1 cellular context compared by ENCODE assay signal in the genomic region with DNA sequence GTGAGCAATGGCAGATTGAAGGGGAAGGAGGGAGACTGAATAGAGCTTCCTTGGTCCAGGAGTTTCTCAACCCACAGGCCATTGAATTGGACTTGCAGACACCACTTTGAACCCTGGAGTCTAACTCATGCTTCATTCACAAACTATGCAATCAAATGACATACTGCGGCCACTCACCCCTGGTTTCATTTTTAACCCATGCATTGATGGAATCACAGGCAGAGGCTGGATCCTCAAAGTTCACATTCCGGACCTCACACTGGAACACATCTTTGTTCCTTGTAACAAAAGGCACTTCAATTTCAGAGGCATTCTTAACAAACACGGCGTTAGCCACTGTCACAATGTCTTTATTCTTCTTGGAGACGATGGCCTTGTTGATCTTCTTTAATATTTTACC.
TF ChIP-seq lines count a peak whose summit lies in the region.

No MANE protein-coding gene starts in this region.

TF ChIP-seq in HepG2, 621 proteins besides CTCF, POLR2A, EP300 and RAD21 (continues in another document):
- TF ChIP-seq SRF (IDR thresholded peaks at IDR 0.05; ENCODE audit: low read depth, low read length) (no peak), ELF3 (CRISPR knock-in tag; IDR thresholded peaks at IDR 0.05) (peak; percentile 57), BCL6 (CRISPR knock-in tag; IDR thresholded peaks at IDR 0.05) (peak; percentile 51), ZNF253 (CRISPR knock-in tag; IDR thresholded peaks at IDR 0.05; ENCODE audit: borderline replicate concordance) (no peak), ZSCAN21 (CRISPR knock-in tag; IDR thresholded peaks at IDR 0.05; ENCODE audit: borderline replicate concordance) (no peak), NR2F1 (CRISPR knock-in tag; IDR thresholded peaks at IDR 0.05) (0 out of 4 replicates have a peak, but pooled peaks of 1 of the 2 experiments have one; percentile 31), TBX3 (IDR thresholded peaks at IDR 0.05; ENCODE audit: borderline replicate concordance) (peak; percentile 52; the same call in 1 of the 2 replicates), GATAD2A (CRISPR knock-in tag; IDR thresholded peaks at IDR 0.05) (peak; percentile 74), ZNF292 (CRISPR knock-in tag; IDR thresholded peaks at IDR 0.05; ENCODE audit: borderline replicate concordance, low read depth) (0 out of 2 replicates have a peak, but pooled peaks have one; percentile 23), ASH2L (IDR thresholded peaks at IDR 0.05; ENCODE audit: insufficient read length, low read depth, low read length) (peak; percentile 51), SRSF1 (optimal IDR thresholded peaks at IDR 0.05; ENCODE audit: low read depth, low read length) (no peak), HDAC1 (CRISPR knock-in tag; IDR thresholded peaks at IDR 0.05) (0 out of 2 replicates have a peak, but pooled peaks have one; percentile 39), KMT2A (CRISPR knock-in tag; IDR thresholded peaks at IDR 0.05) (no peak), ZFP41 (CRISPR knock-in tag; IDR thresholded peaks at IDR 0.05; ENCODE audit: borderline replicate concordance) (no peak), ZNF331 (CRISPR knock-in tag; IDR thresholded peaks at IDR 0.05) (peak; percentile 48; the same call in 1 of the 2 replicates), CEBPB (IDR thresholded peaks at IDR 0.05; ENCODE audit: borderline replicate concordance, low read depth, low read length) (peak; percentile 65; the same call in 1 of the 2 replicates), ZSCAN25 (CRISPR knock-in tag; IDR thresholded peaks at IDR 0.05) (no peak), NFKBIZ (CRISPR knock-in tag; IDR thresholded peaks at IDR 0.05) (0 out of 2 replicates have a peak, but pooled peaks have one; percentile 43), FOXA1 (IDR thresholded peaks at IDR 0.05) (no peak), FOXA1 (CRISPR knock-in tag; IDR thresholded peaks at IDR 0.05) (peak; percentile 27), ZNF205 (CRISPR knock-in tag; IDR thresholded peaks at IDR 0.05) (peak; percentile 39; the same call in 1 of the 2 replicates), SAP130 (CRISPR knock-in tag; IDR thresholded peaks at IDR 0.05; ENCODE audit: low read depth) (peak; percentile 53), RXRA (CRISPR knock-in tag; IDR thresholded peaks at IDR 0.05) (peak; percentile 47; the same call in 1 of the 2 replicates), SRSF9 (IDR thresholded peaks at IDR 0.05; ENCODE audit: borderline replicate concordance, insufficient read depth, low read depth, low read length, poor library complexity, severe bottlenecking) (no peak), CENPX (CRISPR knock-in tag; IDR thresholded peaks at IDR 0.05) (no peak), TCF7 (IDR thresholded peaks at IDR 0.05; ENCODE audit: low read depth) (peak; percentile 30; the same call in 1 of the 2 replicates), TEAD3 (CRISPR knock-in tag; optimal IDR thresholded peaks at IDR 0.05; ENCODE audit: borderline replicate concordance) (peak; percentile 93), PCBP2 (optimal IDR thresholded peaks at IDR 0.05; ENCODE audit: low read depth, low read length, poor library complexity, severe bottlenecking) (no peak), SALL1 (CRISPR knock-in tag; IDR thresholded peaks at IDR 0.05) (0 out of 2 replicates have a peak, but pooled peaks have one; percentile 29)
- TF ChIP-seq, protein P1, sequence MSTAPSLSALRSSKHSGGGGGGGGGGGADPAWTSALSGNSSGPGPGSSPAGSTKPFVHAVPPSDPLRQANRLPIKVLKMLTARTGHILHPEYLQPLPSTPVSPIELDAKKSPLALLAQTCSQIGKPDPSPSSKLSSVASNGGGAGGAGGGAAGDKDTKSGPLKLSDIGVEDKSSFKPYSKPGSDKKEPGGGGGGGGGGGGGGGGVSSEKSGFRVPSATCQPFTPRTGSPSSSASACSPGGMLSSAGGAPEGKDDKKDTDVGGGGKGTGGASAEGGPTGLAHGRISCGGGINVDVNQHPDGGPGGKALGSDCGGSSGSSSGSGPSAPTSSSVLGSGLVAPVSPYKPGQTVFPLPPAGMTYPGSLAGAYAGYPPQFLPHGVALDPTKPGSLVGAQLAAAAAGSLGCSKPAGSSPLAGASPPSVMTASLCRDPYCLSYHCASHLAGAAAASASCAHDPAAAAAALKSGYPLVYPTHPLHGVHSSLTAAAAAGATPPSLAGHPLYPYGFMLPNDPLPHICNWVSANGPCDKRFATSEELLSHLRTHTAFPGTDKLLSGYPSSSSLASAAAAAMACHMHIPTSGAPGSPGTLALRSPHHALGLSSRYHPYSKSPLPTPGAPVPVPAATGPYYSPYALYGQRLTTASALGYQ (CRISPR knock-in tag; IDR thresholded peaks at IDR 0.05) = no peak
- TF ChIP-seq, protein P2, sequence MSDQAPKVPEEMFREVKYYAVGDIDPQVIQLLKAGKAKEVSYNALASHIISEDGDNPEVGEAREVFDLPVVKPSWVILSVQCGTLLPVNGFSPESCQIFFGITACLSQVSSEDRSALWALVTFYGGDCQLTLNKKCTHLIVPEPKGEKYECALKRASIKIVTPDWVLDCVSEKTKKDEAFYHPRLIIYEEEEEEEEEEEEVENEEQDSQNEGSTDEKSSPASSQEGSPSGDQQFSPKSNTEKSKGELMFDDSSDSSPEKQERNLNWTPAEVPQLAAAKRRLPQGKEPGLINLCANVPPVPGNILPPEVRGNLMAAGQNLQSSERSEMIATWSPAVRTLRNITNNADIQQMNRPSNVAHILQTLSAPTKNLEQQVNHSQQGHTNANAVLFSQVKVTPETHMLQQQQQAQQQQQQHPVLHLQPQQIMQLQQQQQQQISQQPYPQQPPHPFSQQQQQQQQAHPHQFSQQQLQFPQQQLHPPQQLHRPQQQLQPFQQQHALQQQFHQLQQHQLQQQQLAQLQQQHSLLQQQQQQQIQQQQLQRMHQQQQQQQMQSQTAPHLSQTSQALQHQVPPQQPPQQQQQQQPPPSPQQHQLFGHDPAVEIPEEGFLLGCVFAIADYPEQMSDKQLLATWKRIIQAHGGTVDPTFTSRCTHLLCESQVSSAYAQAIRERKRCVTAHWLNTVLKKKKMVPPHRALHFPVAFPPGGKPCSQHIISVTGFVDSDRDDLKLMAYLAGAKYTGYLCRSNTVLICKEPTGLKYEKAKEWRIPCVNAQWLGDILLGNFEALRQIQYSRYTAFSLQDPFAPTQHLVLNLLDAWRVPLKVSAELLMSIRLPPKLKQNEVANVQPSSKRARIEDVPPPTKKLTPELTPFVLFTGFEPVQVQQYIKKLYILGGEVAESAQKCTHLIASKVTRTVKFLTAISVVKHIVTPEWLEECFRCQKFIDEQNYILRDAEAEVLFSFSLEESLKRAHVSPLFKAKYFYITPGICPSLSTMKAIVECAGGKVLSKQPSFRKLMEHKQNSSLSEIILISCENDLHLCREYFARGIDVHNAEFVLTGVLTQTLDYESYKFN (CRISPR knock-in tag; conservative IDR thresholded peaks at IDR 0.05) = peak; percentile 54
- TF ChIP-seq, protein P3, sequence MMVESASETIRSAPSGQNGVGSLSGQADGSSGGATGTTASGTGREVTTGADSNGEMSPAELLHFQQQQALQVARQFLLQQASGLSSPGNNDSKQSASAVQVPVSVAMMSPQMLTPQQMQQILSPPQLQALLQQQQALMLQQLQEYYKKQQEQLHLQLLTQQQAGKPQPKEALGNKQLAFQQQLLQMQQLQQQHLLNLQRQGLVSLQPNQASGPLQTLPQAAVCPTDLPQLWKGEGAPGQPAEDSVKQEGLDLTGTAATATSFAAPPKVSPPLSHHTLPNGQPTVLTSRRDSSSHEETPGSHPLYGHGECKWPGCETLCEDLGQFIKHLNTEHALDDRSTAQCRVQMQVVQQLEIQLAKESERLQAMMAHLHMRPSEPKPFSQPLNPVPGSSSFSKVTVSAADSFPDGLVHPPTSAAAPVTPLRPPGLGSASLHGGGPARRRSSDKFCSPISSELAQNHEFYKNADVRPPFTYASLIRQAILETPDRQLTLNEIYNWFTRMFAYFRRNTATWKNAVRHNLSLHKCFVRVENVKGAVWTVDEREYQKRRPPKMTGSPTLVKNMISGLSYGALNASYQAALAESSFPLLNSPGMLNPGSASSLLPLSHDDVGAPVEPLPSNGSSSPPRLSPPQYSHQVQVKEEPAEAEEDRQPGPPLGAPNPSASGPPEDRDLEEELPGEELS (CRISPR knock-in tag; IDR thresholded peaks at IDR 0.05) = peak; percentile 51; the same call in 1 of the 2 replicates
- TF ChIP-seq, protein P4, sequence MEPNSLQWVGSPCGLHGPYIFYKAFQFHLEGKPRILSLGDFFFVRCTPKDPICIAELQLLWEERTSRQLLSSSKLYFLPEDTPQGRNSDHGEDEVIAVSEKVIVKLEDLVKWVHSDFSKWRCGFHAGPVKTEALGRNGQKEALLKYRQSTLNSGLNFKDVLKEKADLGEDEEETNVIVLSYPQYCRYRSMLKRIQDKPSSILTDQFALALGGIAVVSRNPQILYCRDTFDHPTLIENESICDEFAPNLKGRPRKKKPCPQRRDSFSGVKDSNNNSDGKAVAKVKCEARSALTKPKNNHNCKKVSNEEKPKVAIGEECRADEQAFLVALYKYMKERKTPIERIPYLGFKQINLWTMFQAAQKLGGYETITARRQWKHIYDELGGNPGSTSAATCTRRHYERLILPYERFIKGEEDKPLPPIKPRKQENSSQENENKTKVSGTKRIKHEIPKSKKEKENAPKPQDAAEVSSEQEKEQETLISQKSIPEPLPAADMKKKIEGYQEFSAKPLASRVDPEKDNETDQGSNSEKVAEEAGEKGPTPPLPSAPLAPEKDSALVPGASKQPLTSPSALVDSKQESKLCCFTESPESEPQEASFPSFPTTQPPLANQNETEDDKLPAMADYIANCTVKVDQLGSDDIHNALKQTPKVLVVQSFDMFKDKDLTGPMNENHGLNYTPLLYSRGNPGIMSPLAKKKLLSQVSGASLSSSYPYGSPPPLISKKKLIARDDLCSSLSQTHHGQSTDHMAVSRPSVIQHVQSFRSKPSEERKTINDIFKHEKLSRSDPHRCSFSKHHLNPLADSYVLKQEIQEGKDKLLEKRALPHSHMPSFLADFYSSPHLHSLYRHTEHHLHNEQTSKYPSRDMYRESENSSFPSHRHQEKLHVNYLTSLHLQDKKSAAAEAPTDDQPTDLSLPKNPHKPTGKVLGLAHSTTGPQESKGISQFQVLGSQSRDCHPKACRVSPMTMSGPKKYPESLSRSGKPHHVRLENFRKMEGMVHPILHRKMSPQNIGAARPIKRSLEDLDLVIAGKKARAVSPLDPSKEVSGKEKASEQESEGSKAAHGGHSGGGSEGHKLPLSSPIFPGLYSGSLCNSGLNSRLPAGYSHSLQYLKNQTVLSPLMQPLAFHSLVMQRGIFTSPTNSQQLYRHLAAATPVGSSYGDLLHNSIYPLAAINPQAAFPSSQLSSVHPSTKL (CRISPR knock-in tag; IDR thresholded peaks at IDR 0.05) = peak; percentile 75
- TF ChIP-seq, protein P5, sequence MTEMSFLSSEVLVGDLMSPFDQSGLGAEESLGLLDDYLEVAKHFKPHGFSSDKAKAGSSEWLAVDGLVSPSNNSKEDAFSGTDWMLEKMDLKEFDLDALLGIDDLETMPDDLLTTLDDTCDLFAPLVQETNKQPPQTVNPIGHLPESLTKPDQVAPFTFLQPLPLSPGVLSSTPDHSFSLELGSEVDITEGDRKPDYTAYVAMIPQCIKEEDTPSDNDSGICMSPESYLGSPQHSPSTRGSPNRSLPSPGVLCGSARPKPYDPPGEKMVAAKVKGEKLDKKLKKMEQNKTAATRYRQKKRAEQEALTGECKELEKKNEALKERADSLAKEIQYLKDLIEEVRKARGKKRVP (CRISPR knock-in tag; IDR thresholded peaks at IDR 0.05) = 0 out of 4 replicates have a peak, but pooled peaks of 1 of the 2 experiments have one; percentile 45
- TF ChIP-seq, protein P6, sequence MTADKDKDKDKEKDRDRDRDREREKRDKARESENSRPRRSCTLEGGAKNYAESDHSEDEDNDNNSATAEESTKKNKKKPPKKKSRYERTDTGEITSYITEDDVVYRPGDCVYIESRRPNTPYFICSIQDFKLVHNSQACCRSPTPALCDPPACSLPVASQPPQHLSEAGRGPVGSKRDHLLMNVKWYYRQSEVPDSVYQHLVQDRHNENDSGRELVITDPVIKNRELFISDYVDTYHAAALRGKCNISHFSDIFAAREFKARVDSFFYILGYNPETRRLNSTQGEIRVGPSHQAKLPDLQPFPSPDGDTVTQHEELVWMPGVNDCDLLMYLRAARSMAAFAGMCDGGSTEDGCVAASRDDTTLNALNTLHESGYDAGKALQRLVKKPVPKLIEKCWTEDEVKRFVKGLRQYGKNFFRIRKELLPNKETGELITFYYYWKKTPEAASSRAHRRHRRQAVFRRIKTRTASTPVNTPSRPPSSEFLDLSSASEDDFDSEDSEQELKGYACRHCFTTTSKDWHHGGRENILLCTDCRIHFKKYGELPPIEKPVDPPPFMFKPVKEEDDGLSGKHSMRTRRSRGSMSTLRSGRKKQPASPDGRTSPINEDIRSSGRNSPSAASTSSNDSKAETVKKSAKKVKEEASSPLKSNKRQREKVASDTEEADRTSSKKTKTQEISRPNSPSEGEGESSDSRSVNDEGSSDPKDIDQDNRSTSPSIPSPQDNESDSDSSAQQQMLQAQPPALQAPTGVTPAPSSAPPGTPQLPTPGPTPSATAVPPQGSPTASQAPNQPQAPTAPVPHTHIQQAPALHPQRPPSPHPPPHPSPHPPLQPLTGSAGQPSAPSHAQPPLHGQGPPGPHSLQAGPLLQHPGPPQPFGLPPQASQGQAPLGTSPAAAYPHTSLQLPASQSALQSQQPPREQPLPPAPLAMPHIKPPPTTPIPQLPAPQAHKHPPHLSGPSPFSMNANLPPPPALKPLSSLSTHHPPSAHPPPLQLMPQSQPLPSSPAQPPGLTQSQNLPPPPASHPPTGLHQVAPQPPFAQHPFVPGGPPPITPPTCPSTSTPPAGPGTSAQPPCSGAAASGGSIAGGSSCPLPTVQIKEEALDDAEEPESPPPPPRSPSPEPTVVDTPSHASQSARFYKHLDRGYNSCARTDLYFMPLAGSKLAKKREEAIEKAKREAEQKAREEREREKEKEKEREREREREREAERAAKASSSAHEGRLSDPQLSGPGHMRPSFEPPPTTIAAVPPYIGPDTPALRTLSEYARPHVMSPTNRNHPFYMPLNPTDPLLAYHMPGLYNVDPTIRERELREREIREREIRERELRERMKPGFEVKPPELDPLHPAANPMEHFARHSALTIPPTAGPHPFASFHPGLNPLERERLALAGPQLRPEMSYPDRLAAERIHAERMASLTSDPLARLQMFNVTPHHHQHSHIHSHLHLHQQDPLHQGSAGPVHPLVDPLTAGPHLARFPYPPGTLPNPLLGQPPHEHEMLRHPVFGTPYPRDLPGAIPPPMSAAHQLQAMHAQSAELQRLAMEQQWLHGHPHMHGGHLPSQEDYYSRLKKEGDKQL (CRISPR knock-in tag; IDR thresholded peaks at IDR 0.05; ENCODE audit: low read depth) = no peak
- TF ChIP-seq, protein P7, sequence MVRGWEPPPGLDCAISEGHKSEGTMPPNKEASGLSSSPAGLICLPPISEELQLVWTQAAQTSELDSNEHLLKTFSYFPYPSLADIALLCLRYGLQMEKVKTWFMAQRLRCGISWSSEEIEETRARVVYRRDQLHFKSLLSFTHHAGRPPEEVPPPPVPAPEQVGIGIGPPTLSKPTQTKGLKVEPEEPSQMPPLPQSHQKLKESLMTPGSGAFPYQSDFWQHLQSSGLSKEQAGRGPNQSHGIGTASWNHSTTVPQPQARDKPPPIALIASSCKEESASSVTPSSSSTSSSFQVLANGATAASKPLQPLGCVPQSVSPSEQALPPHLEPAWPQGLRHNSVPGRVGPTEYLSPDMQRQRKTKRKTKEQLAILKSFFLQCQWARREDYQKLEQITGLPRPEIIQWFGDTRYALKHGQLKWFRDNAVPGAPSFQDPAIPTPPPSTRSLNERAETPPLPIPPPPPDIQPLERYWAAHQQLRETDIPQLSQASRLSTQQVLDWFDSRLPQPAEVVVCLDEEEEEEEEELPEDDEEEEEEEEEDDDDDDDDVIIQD (CRISPR knock-in tag; IDR thresholded peaks at IDR 0.05; ENCODE audit: low read depth) = peak; percentile 57; the same call in 1 of the 2 replicates
